ENCODE assay signal across 21 cellular contexts in genomic region chr10:97468162-97468561, GRCh38. TPM values are rescaled to one million over a fixed set of nuclear protein-coding genes. Genes with fewer than 3 reads are reported as not detected.
DNase-seq lines count a peak whose midpoint lies in the region; ATAC-seq and TF ChIP-seq lines count a peak whose summit lies in the region.
"Had no signal": no experiment of that assay in that cellular context is flagged by ENCODE, and none has a peak within 500 bp of the region (broad histone marks: within the 10 kb centered on the region; RNA-seq: fewer than 3 reads in every experiment).

No MANE protein-coding gene starts in this region.

- ATAC-seq in GM19397 (IDR thresholded peaks at IDR 0.05; ENCODE audit: unreplicated experiment) (peak; percentile 56), left colon (peak; percentile 16)
- ATAC-seq: activated naive CD8-positive, alpha-beta T cell treated with anti-CD3 and anti-CD28 coated beads, Interleukin-2, amount 50 U/mL, for 24 hours; naive thymus-derived CD8-positive, alpha-beta T cell; stimulated activated naive CD8-positive, alpha-beta T cell treated with anti-CD3 and anti-CD28 coated beads, Interleukin-15, Interleukin-2, amounts not matched to agents 100 U/mL and 50 U/mL, for 24 hours had no signal

- no peak overlapping the region for H3K4me2 ChIP-seq in OCI-LY1 (ENCODE audit: low read length)

- in situ Hi-C loops in G401 (cut with HindIII; ENCODE audit: low sequenced_read_pairs), result no loop called here

- H3K36me3 ChIP-seq in OCI-LY1 (ENCODE audit: insufficient read depth, low read length) (peaks cover 56% of the 10 kb centered on the region), esophagus muscularis mucosa (peaks cover 74 to 100% (median 89%) of the 10 kb centered on the region in 4 donors)

- no peak overlapping the region for H3K9ac ChIP-seq in OCI-LY1 (ENCODE audit: low read length)

- H3K9me3 ChIP-seq in OCI-LY1 (ENCODE audit: low read length) (no peaks in the 10 kb centered on the region), esophagus muscularis mucosa (no peaks in the 10 kb centered on the region)
- H3K9me3 ChIP-seq: spleen had no signal

- DNase-seq in DMS53 treated with DMSO at 0.1 percent for 48 hours (lab: John Stamatoyannopoulos, UW; ENCODE audit: unreplicated experiment) (peak; percentile 88), left colon (peak; percentile 31 to 42), esophagus muscularis mucosa (ENCODE audit: extremely low spot score) (no peak), G401 (ENCODE audit: low spot score) (no peak), NCI-H1417 treated with DMSO at 0.1 percent for 48 hours (lab: John Stamatoyannopoulos, UW) (no peak)
- DNase-seq: activated CD4-positive, alpha-beta T cell treated with anti-CD3 and anti-CD28 coated beads for 1 hour; activated CD8-positive, alpha-beta memory T cell treated with anti-CD3 and anti-CD28 coated beads, Interleukin-2, amount 50 U/mL, for 48 hours; activated naive CD8-positive, alpha-beta T cell treated with anti-CD3 and anti-CD28 coated beads, Interleukin-2, amount 50 U/mL, for 24 hours; AML-193; Calu3; effector CD4-positive, alpha-beta T cell; GF-D8; Kasumi-1; naive thymus-derived CD8-positive, alpha-beta T cell; NCI-H1694; SIG-M5; spleen; stimulated activated naive CD8-positive, alpha-beta T cell treated with anti-CD3 and anti-CD28 coated beads, Interleukin-15, Interleukin-2, amounts not matched to agents 100 U/mL and 50 U/mL, for 24 hours had no signal

- H3F3A ChIP-seq in OCI-LY1 (ENCODE audit: insufficient read depth, low read length), result no peaks in the 10 kb centered on the region

- H3K4me1 ChIP-seq in OCI-LY1 (ENCODE audit: insufficient read depth, low read length, severe bottlenecking), result no peaks in the 10 kb centered on the region
- H3K4me1 ChIP-seq in esophagus muscularis mucosa, result peaks cover 0 to 7% (median 2%) of the 10 kb centered on the region in 4 donors

- H3K4me3 ChIP-seq in OCI-LY1 (ENCODE audit: low read depth, low read length, poor library complexity, severe bottlenecking) (no peak overlapping the region), esophagus muscularis mucosa (no peak overlapping the region)
- H3K4me3 ChIP-seq: cardiac muscle cell, spleen had no signal

- H3K79me2 ChIP-seq in OCI-LY1 (ENCODE audit: insufficient read depth, low read length), result no peaks in the 10 kb centered on the region

- no peak for TF ChIP-seq POLR2A in esophagus muscularis mucosa (IDR thresholded peaks at IDR 0.05; ENCODE audit: low read depth)

- intact Hi-C loops in left colon (cut with DNase I, micrococcal nuclease) (no loop called here), esophagus muscularis mucosa (cut with DNase I) (no loop called here)

- no peaks in the 10 kb centered on the region for H4K20me1 ChIP-seq in OCI-LY1 (ENCODE audit: insufficient read depth, low read length)

- WGBS in esophagus muscularis mucosa, result 85% methylated on average over 2 of the region's 3 CpGs

- H3K27ac ChIP-seq in OCI-LY1 (ENCODE audit: low read depth, low read length, poor library complexity, severe bottlenecking) (peak overlapping the region; percentile 35), esophagus muscularis mucosa (replicated peaks in 1 of 4) (no peak overlapping the region)
- H3K27ac ChIP-seq: cardiac muscle cell, spleen had no signal

- H3K9me2 ChIP-seq in OCI-LY1 (ENCODE audit: low read depth, low read length), result no peaks in the 10 kb centered on the region

- no peak for TF ChIP-seq EP300 in esophagus muscularis mucosa (IDR thresholded peaks at IDR 0.05)

- H2AFZ ChIP-seq in OCI-LY1 (ENCODE audit: low read length), result no peak overlapping the region

- H3K27me3 ChIP-seq in OCI-LY1 (ENCODE audit: insufficient read depth, low read length), result no peaks in the 10 kb centered on the region
- H3K27me3 ChIP-seq in esophagus muscularis mucosa, result no peaks in the 10 kb centered on the region
- H3K27me3 ChIP-seq: cardiac muscle cell, spleen had no signal

- TF ChIP-seq CTCF in OCI-LY1 (IDR thresholded peaks at IDR 0.05; ENCODE audit: low read length) (no peak), esophagus muscularis mucosa (IDR thresholded peaks at IDR 0.05) (no peak)

RNA-seq across cellular contexts. Expression of gene ZDHHC16, which starts 22.2 kb away (rescaled TPM):
- total RNA-seq in left colon, result 10 to 100 TPM; 29.1 to 31.5 TPM
- 10 to 100 TPM; 23.9 to 37.2 (median 28.3) TPM for total RNA-seq in esophagus muscularis mucosa
- total RNA-seq in G401 (2014; rRNA removed; shearing (Covaris generic)), result 70.4 and 82.5 TPM in 2 replicates

RNA-seq across cellular contexts. Expression of gene EXOSC1, which starts 22.4 kb away (rescaled TPM):
- total RNA-seq in left colon, result 10 to 100 TPM; 21.7 to 22.6 TPM
- total RNA-seq in esophagus muscularis mucosa, result 10 to 100 TPM; 21.9 to 41.9 (median 30.7) TPM
- total RNA-seq in G401 (2014; rRNA removed; shearing (Covaris generic)), result 56.7 and 61.7 TPM in 2 replicates

RNA-seq across cellular contexts. Expression of gene MMS19, which starts 30.1 kb away (rescaled TPM):
- 10 to 100 TPM; 38.9 to 42.3 TPM for total RNA-seq in left colon
- total RNA-seq in esophagus muscularis mucosa, result 10 to 100 TPM; 46.9 to 51.4 (median 48.6) TPM
- 67.8 and 89.3 TPM in 2 replicates for total RNA-seq in G401 (2014; rRNA removed; shearing (Covaris generic))

RNA-seq across cellular contexts. Expression of gene UBTD1, which starts 30.6 kb away (rescaled TPM):
- 1 to 10 TPM; 1.8 to 2.4 TPM for total RNA-seq in left colon
- 10 to 100 TPM in 3 of 4 donors, 1 to 10 TPM in 1; 4.2 to 18.4 (median 14.1) TPM for total RNA-seq in esophagus muscularis mucosa
- 32.5 and 39.5 TPM in 2 replicates for total RNA-seq in G401 (2014; rRNA removed; shearing (Covaris generic))

RNA-seq across cellular contexts. Expression of gene PGAM1, which starts 42.2 kb away (rescaled TPM):
- total RNA-seq in left colon (100 to 1,000 TPM; 216 to 249 TPM), esophagus muscularis mucosa (100 to 1,000 TPM; 282 to 381 (median 321) TPM)
- 724 and 846 TPM in 2 replicates for total RNA-seq in G401 (2014; rRNA removed; shearing (Covaris generic))

Comparison
In these comparisons a context has a peak if more than half of its experiments do, and no peak if none do; other contexts are left out.
1. DNase-seq: peak in DMS53 treated with DMSO at 0.1 percent for 48 hours (single experiment) and left colon (2 of 2); none in esophagus muscularis mucosa (single experiment), G401 (single experiment) and NCI-H1417 treated with DMSO at 0.1 percent for 48 hours (single experiment).